ENCODE assay signal across 13 cellular contexts in genomic region chr18:9835112-9835755, GRCh38. TPM values are rescaled to one million over a fixed set of nuclear protein-coding genes. Genes with fewer than 3 reads are reported as not detected.
DNase-seq lines count a peak whose midpoint lies in the region; ATAC-seq, FAIRE-seq and TF ChIP-seq lines count a peak whose summit lies in the region.
"Had no signal": no experiment of that assay in that cellular context is flagged by ENCODE, and none has a peak within 500 bp of the region (broad histone marks: within the 10 kb centered on the region; RNA-seq: fewer than 3 reads in every experiment).

No MANE protein-coding gene starts in this region.

- intact Hi-C loops in kidney (cut with DNase I) (no loop called here), thyroid gland (cut with DNase I) (no loop called here)

- H3K4me1 ChIP-seq in kidney (ENCODE audit: control insufficient read depth in 1 of 2, insufficient read depth in 1 of 2, low read depth in 1 of 2, low read length in 2 of 2) (peaks cover 6 to 9% of the 10 kb centered on the region in 2 donors), thyroid gland (peaks cover 43 to 51% of the 10 kb centered on the region in 2 donors)

- peaks cover 64% of the 10 kb centered on the region for H3K4me1 Mint-ChIP-seq in WTC11
- H3K4me1 Mint-ChIP-seq: stimulated activated naive B cell treated with anti-CD40 and anti-IgM and Interleukin-4, amounts not matched to agents 10 μg/mL and 1 μg/mL and 100 μg/mL, for 72 hours had no signal

- TF ChIP-seq CTCF in WTC11 (IDR thresholded peaks at IDR 0.05) (no peak), kidney (IDR thresholded peaks at IDR 0.05; ENCODE audit: borderline replicate concordance, extremely low read depth, insufficient read depth) (no peak), thyroid gland (IDR thresholded peaks at IDR 0.05) (no peak)

- H3K27me3 Mint-ChIP-seq in WTC11 (ENCODE audit: low read depth) = no peaks in the 10 kb centered on the region; the same call in 1 of the 2 replicates

- peak overlapping the region; percentile 61 to 88 for H3K27ac ChIP-seq in kidney (ENCODE audit: low read depth in 2 of 2, low read length in 2 of 2)
- peak overlapping the region; percentile 68 to 90 (median 80) for H3K27ac ChIP-seq in thyroid gland
- H3K27ac ChIP-seq: 22Rv1, KMS-11 had no signal

- FAIRE-seq in kidney (lab: Jason Lieb, UNC) = no peak

- TF ChIP-seq POLR2A in thyroid gland (IDR thresholded peaks at IDR 0.05) = peak in 1 of 2 donors; percentile 26

- H3K9me3 ChIP-seq in kidney (ENCODE audit: control insufficient read depth in 1 of 2, low read length in 2 of 2) = no peaks in the 10 kb centered on the region
- no peaks in the 10 kb centered on the region for H3K9me3 ChIP-seq in thyroid gland

- peak; percentile 66 for ATAC-seq in WTC11
- ATAC-seq: stimulated activated naive B cell treated with anti-CD40 and anti-IgM and Interleukin-4, amounts not matched to agents 10 μg/mL and 1 μg/mL and 100 μg/mL, for 72 hours had no signal

- DNase-seq in DMS 273 (lab: John Stamatoyannopoulos, UW; ENCODE audit: unreplicated experiment) = peak; percentile 43
- no peak for DNase-seq in DMS 273 treated with DMSO at 0.1 percent for 48 hours (lab: John Stamatoyannopoulos, UW)
- no peak for DNase-seq in WTC11 (ENCODE audit: low spot score)
- no peak for DNase-seq in kidney
- peak; percentile 61 to 66 for DNase-seq in thyroid gland
- no peak for DNase-seq in activated CD4-positive, alpha-beta T cell treated with anti-CD3 and anti-CD28 coated beads, Interleukin-2, amount 50 U/mL, for 4 hours
- no peak for DNase-seq in hippocampal formation (lab: John Stamatoyannopoulos, UW)
- DNase-seq in activated naive CD4-positive, alpha-beta T cell treated with anti-CD3 and anti-CD28 coated beads, Interleukin-2, amount 50 U/mL, for 16 hours = no peak
- DNase-seq: stimulated activated naive B cell treated with anti-CD40 and anti-IgM and Interleukin-4, amounts not matched to agents 10 μg/mL and 1 μg/mL and 100 μg/mL, for 72 hours; T-helper 2 cell had no signal

- no peaks in the 10 kb centered on the region for H3K36me3 ChIP-seq in kidney (ENCODE audit: control insufficient read depth in 1 of 2, insufficient read depth in 2 of 2, low read length in 2 of 2)
- no peaks in the 10 kb centered on the region for H3K36me3 ChIP-seq in thyroid gland

- H3K9ac ChIP-seq in kidney (ENCODE audit: low read length in 2 of 2) = no peak overlapping the region
- H3K9ac ChIP-seq: KMS-11 had no signal

- H3K4me3 ChIP-seq in kidney (ENCODE audit: low read length in 2 of 2) (no peak overlapping the region), thyroid gland (replicated peaks in 1 of 3) (no peak overlapping the region)

- no peaks in the 10 kb centered on the region for H3K27me3 ChIP-seq in thyroid gland

- H3K27ac Mint-ChIP-seq in WTC11 = peak overlapping the region; percentile 95
- H3K27ac Mint-ChIP-seq: stimulated activated naive B cell treated with anti-CD40 and anti-IgM and Interleukin-4, amounts not matched to agents 10 μg/mL and 1 μg/mL and 100 μg/mL, for 72 hours had no signal

- H3K4me3 Mint-ChIP-seq in WTC11 = peak overlapping the region; percentile 17
- H3K4me3 Mint-ChIP-seq: stimulated activated naive B cell treated with anti-CD40 and anti-IgM and Interleukin-4, amounts not matched to agents 10 μg/mL and 1 μg/mL and 100 μg/mL, for 72 hours had no signal

- WGBS in thyroid gland, 2 donors = 33 to 55% methylated on average over 10 to 11 of the region's 11 CpGs

- H3K9me3 Mint-ChIP-seq in WTC11 = no peaks in the 10 kb centered on the region
- H3K9me3 Mint-ChIP-seq: stimulated activated naive B cell treated with anti-CD40 and anti-IgM and Interleukin-4, amounts not matched to agents 10 μg/mL and 1 μg/mL and 100 μg/mL, for 72 hours had no signal

- CTCF ChIA-PET in WTC11 (lab: Charles Lee) = no interaction called here

- POLR2A ChIA-PET in WTC11 (lab: Charles Lee) = no interaction called here

- H3K36me3 Mint-ChIP-seq in WTC11 = peaks cover 4% of the 10 kb centered on the region

TF ChIP-seq in WTC11, 78 proteins besides CTCF, POLR2A, EP300 and RAD21:
- TF ChIP-seq ZNF512 (CRISPR knock-in tag; IDR thresholded peaks at IDR 0.05; ENCODE audit: borderline replicate concordance) (no peak), PREB (CRISPR knock-in tag; IDR thresholded peaks at IDR 0.05; ENCODE audit: borderline replicate concordance) (no peak), IRF2 (CRISPR knock-in tag; IDR thresholded peaks at IDR 0.05; ENCODE audit: borderline replicate concordance, low read depth) (no peak), CBFB (CRISPR knock-in tag; IDR thresholded peaks at IDR 0.05; ENCODE audit: low read depth) (no peak)

RNA-seq across cellular contexts. Expression of gene TXNDC2, which starts 50.5 kb away (rescaled TPM):
- 0.09 to 0.26 TPM (median 0.14 TPM) in 3 replicates for total RNA-seq in WTC11 (2021)
- total RNA-seq in kidney = 0.16 TPM
- not detected for polyA plus RNA-seq in kidney (ENCODE audit: insufficient read depth, low read depth, low replicate concordance)
- not detected for total RNA-seq in thyroid gland
- total RNA-seq: fibroblast of lung had no signal

Comparison
In these comparisons a context has a peak if more than half of its experiments do, and no peak if none do; other contexts are left out.
1. DNase-seq: peak in DMS 273 (single experiment) and thyroid gland (2 of 2); none in DMS 273 treated with DMSO at 0.1 percent for 48 hours (single experiment), WTC11 (single experiment), kidney (single experiment), activated CD4-positive, alpha-beta T cell treated with anti-CD3 and anti-CD28 coated beads, Interleukin-2, amount 50 U/mL, for 4 hours (0 of 2), hippocampal formation (0 of 2) and activated naive CD4-positive, alpha-beta T cell treated with anti-CD3 and anti-CD28 coated beads, Interleukin-2, amount 50 U/mL, for 16 hours (single experiment).